In genomic region chr1:12480748-12481362, GRCh38 we compare ENCODE assay signal across 8 cellular contexts.
DNase-seq lines count a peak whose midpoint lies in the region; ATAC-seq and TF ChIP-seq lines count a peak whose summit lies in the region.

No MANE protein-coding gene starts in this region.

- H3K36me3 Mint-ChIP-seq in H9 (ENCODE audit: insufficient read depth in 1 of 3, low read depth in 3 of 3): peaks cover 0 to 2% (median under 1%) of the 10 kb centered on the region in 3 experiments; a peak in 5 of 7 replicates
- H3K36me3 Mint-ChIP-seq in T-helper 1 cell treated with Interleukin-12 subunit alpha and Interleukin-12 subunit beta and Interleukin-4 antibody, amounts not matched to agents 30 μg/mL and 1 μg/mL, for 36 hours (ENCODE audit: low read depth): peaks cover 37% of the 10 kb centered on the region

- H3K4me3 Mint-ChIP-seq in H9: no peak overlapping the region
- H3K4me3 Mint-ChIP-seq in T-helper 1 cell treated with Interleukin-12 subunit alpha and Interleukin-12 subunit beta and Interleukin-4 antibody, amounts not matched to agents 30 μg/mL and 1 μg/mL, for 36 hours: no peak overlapping the region

- H3K56ac ChIP-seq in H9 (ENCODE audit: insufficient read length, low read depth, low read length): no peak overlapping the region

- intact Hi-C loops in psoas muscle (cut with DNase I): no loop called here

- no peak overlapping the region for H3K4ac ChIP-seq in H9 (ENCODE audit: low read depth, low read length)

- H3K36me3 ChIP-seq in esophagus (ENCODE audit: control insufficient read depth in 2 of 2, insufficient read depth in 2 of 2, low read length in 1 of 2) (peaks cover 2 to 4% of the 10 kb centered on the region in 2 donors), psoas muscle (ENCODE audit: insufficient read depth in 1 of 2, low read depth in 1 of 2) (no peaks in the 10 kb centered on the region)

- no peaks in the 10 kb centered on the region for H3K9me3 ChIP-seq in AG04450 (ENCODE audit: control insufficient read depth, insufficient read depth, low read length)
- H3K9me3 ChIP-seq in H9 (ENCODE audit: control insufficient read depth, low read depth, low read length): no peaks in the 10 kb centered on the region
- H3K9me3 ChIP-seq in esophagus (ENCODE audit: control insufficient read depth in 2 of 2, insufficient read depth in 1 of 2, low read depth in 1 of 2, low read length in 1 of 2): no peaks in the 10 kb centered on the region
- H3K9me3 ChIP-seq in psoas muscle: no peaks in the 10 kb centered on the region

- H3K9me3 Mint-ChIP-seq in H9: no peaks in the 10 kb centered on the region
- no peaks in the 10 kb centered on the region for H3K9me3 Mint-ChIP-seq in T-helper 1 cell treated with Interleukin-12 subunit alpha and Interleukin-12 subunit beta and Interleukin-4 antibody, amounts not matched to agents 30 μg/mL and 1 μg/mL, for 36 hours

- no peak overlapping the region for H2BK20ac ChIP-seq in H9 (ENCODE audit: low read depth, low read length, poor library complexity, severe bottlenecking)

- H3K4me1 Mint-ChIP-seq in H9: peaks cover 18 to 25% of the 10 kb centered on the region in 2 experiments
- H3K4me1 Mint-ChIP-seq in T-helper 1 cell treated with Interleukin-12 subunit alpha and Interleukin-12 subunit beta and Interleukin-4 antibody, amounts not matched to agents 30 μg/mL and 1 μg/mL, for 36 hours (ENCODE audit: low read depth): peaks cover 58% of the 10 kb centered on the region

- ATAC-seq in psoas muscle (peak; percentile 54 to 70 (median 64)), HG02884 (IDR thresholded peaks at IDR 0.05; ENCODE audit: unreplicated experiment) (no peak)

- no peak overlapping the region for H2BK120ac ChIP-seq in H9 (ENCODE audit: low read depth, low read length, poor library complexity, severe bottlenecking)

- no peak overlapping the region for H4K91ac ChIP-seq in H9 (ENCODE audit: insufficient read length, low read depth, low read length)

- no peak overlapping the region for H3T11ph ChIP-seq in H9 (ENCODE audit: low read length)

- TF ChIP-seq CTCF in AG04450 (IDR thresholded peaks at IDR 0.05; ENCODE audit: low read depth, low read length): no peak
- no peak for TF ChIP-seq CTCF in H9 (conservative IDR thresholded peaks at IDR 0.05)
- no peak for TF ChIP-seq CTCF in psoas muscle (IDR thresholded peaks at IDR 0.05)

- H2AFZ ChIP-seq in H9 (ENCODE audit: low read length): no peak overlapping the region

- H4K20me1 ChIP-seq in H9 (ENCODE audit: control insufficient read depth, insufficient read depth, insufficient read length): no peaks in the 10 kb centered on the region

- no peak overlapping the region for H4K8ac ChIP-seq in H9 (replicated peaks; ENCODE audit: insufficient read length, low read depth, low read length)

- H3K4me1 ChIP-seq in H9 (ENCODE audit: insufficient read depth, low read length) (no peaks in the 10 kb centered on the region; the same call in 1 of the 2 replicates), esophagus (ENCODE audit: control insufficient read depth in 2 of 2, insufficient read depth in 2 of 2, low read length in 1 of 2) (peaks cover 19 to 36% of the 10 kb centered on the region in 2 donors), psoas muscle (peaks cover 74% of the 10 kb centered on the region)

- no peaks in the 10 kb centered on the region for H3K79me2 ChIP-seq in H9 (ENCODE audit: insufficient read depth, low read length)

- POLR2A ChIA-PET in AG04450 (lab: Yijun Ruan, JAX): interaction anchor here (0.5 to 0.6 kb wide), 2 partner anchors 20 to 143 kb away, joined by 3 to 5 read pairs; no protein-coding TSS in a partner anchor

- no peak overlapping the region for H2BK5ac ChIP-seq in H9 (ENCODE audit: insufficient read length, low read length)

- H3K27ac ChIP-seq in AG04450 (ENCODE audit: low read depth, low read length) (peak overlapping the region; percentile 87), H9 (ENCODE audit: insufficient read length, low read depth, low read length) (no peak overlapping the region), esophagus (ENCODE audit: low read depth in 2 of 2, low read length in 1 of 2) (peak overlapping the region; percentile 93 to 95), psoas muscle (peak overlapping the region; percentile 79)

- H3K18ac ChIP-seq in H9 (ENCODE audit: insufficient read length, low read depth, low read length): no peak overlapping the region

- H2BK12ac ChIP-seq in H9 (ENCODE audit: insufficient read length, low read depth, low read length): no peak overlapping the region

- no peak overlapping the region for H2AK5ac ChIP-seq in H9 (ENCODE audit: insufficient read length, low read length)

- H3K79me1 ChIP-seq in H9 (ENCODE audit: insufficient read depth, low read depth, low read length, poor library complexity, severe bottlenecking): no peaks in the 10 kb centered on the region

- no peaks in the 10 kb centered on the region for H3K27me3 Mint-ChIP-seq in H9 (ENCODE audit: low read depth)
- H3K27me3 Mint-ChIP-seq in T-helper 1 cell treated with Interleukin-12 subunit alpha and Interleukin-12 subunit beta and Interleukin-4 antibody, amounts not matched to agents 30 μg/mL and 1 μg/mL, for 36 hours (ENCODE audit: low read depth): no peaks in the 10 kb centered on the region

- no peak overlapping the region for H3K23ac ChIP-seq in H9 (ENCODE audit: insufficient read length, low read depth, low read length)

- H3K14ac ChIP-seq in H9 (ENCODE audit: insufficient read depth, low read length): no peak overlapping the region

- no peak overlapping the region for H4K5ac ChIP-seq in H9 (ENCODE audit: insufficient read length, low read depth, low read length)

- peak overlapping the region in 2 of 3 experiments; percentile 38 to 44; a peak in 2 of 7 replicates for H3K27ac Mint-ChIP-seq in H9
- peak overlapping the region; percentile 86 for H3K27ac Mint-ChIP-seq in T-helper 1 cell treated with Interleukin-12 subunit alpha and Interleukin-12 subunit beta and Interleukin-4 antibody, amounts not matched to agents 30 μg/mL and 1 μg/mL, for 36 hours

- WGBS in H9 (ENCODE audit: extremely low coverage, insufficient read length, low lambda C conversion rate): no CpG with 5 or more reads among the region's 5 CpGs
- WGBS in esophagus, 2 donors: 36 to 55% methylated on average over 5 of the region's 5 CpGs
- WGBS in psoas muscle, 3 donors: 54 to 69% (median 61%) methylated on average over 5 of the region's 5 CpGs

- H3K9ac ChIP-seq in H9 (ENCODE audit: extremely low read depth, insufficient read length, low read length): no peak overlapping the region

- H3K27me3 ChIP-seq in AG04450 (ENCODE audit: control insufficient read depth, insufficient read depth, low read length) (no peaks in the 10 kb centered on the region), H9 (ENCODE audit: insufficient read depth, low read length) (no peaks in the 10 kb centered on the region), esophagus (ENCODE audit: control insufficient read depth in 1 of 2, insufficient read depth in 2 of 2, low read length in 2 of 2) (no peaks in the 10 kb centered on the region), psoas muscle (ENCODE audit: insufficient read depth in 3 of 3, low read length in 2 of 3) (no peaks in the 10 kb centered on the region)

- no peak overlapping the region for H2BK15ac ChIP-seq in H9 (ENCODE audit: low read depth, low read length)

- CTCF ChIA-PET in AG04450 (lab: Charles Lee): no interaction called here

- H3K4me3 ChIP-seq in AG04450 (ENCODE audit: low read depth, low read length) (no peak overlapping the region), esophagus (ENCODE audit: low read depth in 1 of 2, low read length in 2 of 2) (no peak overlapping the region), psoas muscle (no peak overlapping the region)

- DNase-seq in AG04450 (ENCODE audit: low read depth, low spot score) (peak; percentile 71), H9 (no peak), psoas muscle (no peak), NCI-H146 (lab: John Stamatoyannopoulos, UW) (no peak), NCI-H1930 (lab: John Stamatoyannopoulos, UW) (no peak)

- no peak overlapping the region for H3K4me2 ChIP-seq in H9 (ENCODE audit: insufficient read depth, insufficient read length, low read length)

- H3K23me2 ChIP-seq in H9 (ENCODE audit: insufficient read length, low read depth, low read length, poor library complexity, severe bottlenecking): no peaks in the 10 kb centered on the region
